21 cellular contexts compared by ENCODE assay signal in genomic region chr17:6415616-6416015, GRCh38. TPM values are rescaled to one million over a fixed set of nuclear protein-coding genes. Genes with fewer than 3 reads are reported as not detected.
A peak's percentile ranks its signal among the peaks of the same experiment; 100 is the strongest.
DNase-seq lines count a peak whose midpoint lies in the region; ATAC-seq and TF ChIP-seq lines count a peak whose summit lies in the region.
"Had no signal": no experiment of that assay in that cellular context is flagged by ENCODE, and none has a peak within 500 bp of the region (broad histone marks: within the 10 kb centered on the region; RNA-seq: fewer than 3 reads in every experiment).

No MANE protein-coding gene starts in this region.

- DNase-seq in H7 (peak; percentile 26), T-helper 17 cell (no peak), osteoblast (ENCODE audit: insufficient read length, low spot score, missing footprints) (peak; percentile 11), cerebellar cortex (ENCODE audit: low spot score) (no peak), NCI-H526 treated with DMSO at 0.1 percent for 48 hours (lab: John Stamatoyannopoulos, UW) (no peak), aorta (no peak)
- DNase-seq in CD8-positive, alpha-beta memory T cell = no peak
- DNase-seq: C1 segment of cervical spinal cord; Calu3; CD8-positive, alpha-beta T cell; DMS53; DMS79 treated with DMSO at 0.1 percent for 48 hours; GF-D8; GOT3 had no signal

- no peak overlapping the region for H3K27ac Mint-ChIP-seq in T-helper 17 cell
- no peak overlapping the region for H3K27ac Mint-ChIP-seq in CD8-positive, alpha-beta memory T cell
- H3K27ac Mint-ChIP-seq: CD8-positive, alpha-beta T cell had no signal

- peaks cover 54% of the 10 kb centered on the region for H3K27me3 Mint-ChIP-seq in T-helper 17 cell
- H3K27me3 Mint-ChIP-seq in CD8-positive, alpha-beta memory T cell = peaks cover 5 to 35% of the 10 kb centered on the region in 2 donors

- no peaks in the 10 kb centered on the region for H4K20me1 ChIP-seq in osteoblast (ENCODE audit: insufficient read depth, low read length)

- H3K36me3 Mint-ChIP-seq in T-helper 17 cell (ENCODE audit: low read depth) = no peaks in the 10 kb centered on the region
- no peaks in the 10 kb centered on the region for H3K36me3 Mint-ChIP-seq in CD8-positive, alpha-beta memory T cell
- H3K36me3 Mint-ChIP-seq: CD8-positive, alpha-beta T cell had no signal

- H3K36me3 ChIP-seq in H7 (replicated peaks; ENCODE audit: control insufficient read depth, insufficient read depth, low read length) = no peaks in the 10 kb centered on the region
- H3K36me3 ChIP-seq in HEK293 (ENCODE audit: control insufficient read depth in 2 of 2, insufficient read depth in 1 of 2, low read length in 2 of 2) = no peaks in the 10 kb centered on the region
- no peaks in the 10 kb centered on the region for H3K36me3 ChIP-seq in osteoblast (ENCODE audit: insufficient read depth, low read length)
- no peaks in the 10 kb centered on the region for H3K36me3 ChIP-seq in CD8-positive, alpha-beta memory T cell (ENCODE audit: insufficient read depth, low read length)
- H3K36me3 ChIP-seq in aorta (ENCODE audit: control insufficient read depth in 1 of 2, insufficient read depth in 2 of 2, low read length in 1 of 2) = no peaks in the 10 kb centered on the region
- H3K36me3 ChIP-seq: HAP-1 had no signal

- WGBS in aorta, 2 donors = 59 to 67% methylated on average over 8 of the region's 8 CpGs

- intact Hi-C loops in aorta (cut with DNase I) = no loop called here

- TF ChIP-seq CTCF in HEK293 (tag by site-specific recombination; IDR thresholded peaks at IDR 0.05) = no peak
- no peak for TF ChIP-seq CTCF in osteoblast (IDR thresholded peaks at IDR 0.05; ENCODE audit: extremely low read depth, low read depth, low read length)

- H3K79me2 ChIP-seq in osteoblast (ENCODE audit: insufficient read depth, low read length) = no peaks in the 10 kb centered on the region

- peak overlapping the region; percentile 31 for H3K4me3 Mint-ChIP-seq in T-helper 17 cell
- H3K4me3 Mint-ChIP-seq in CD8-positive, alpha-beta memory T cell = no peak overlapping the region
- H3K4me3 Mint-ChIP-seq: CD8-positive, alpha-beta T cell had no signal

- H3K9me3 Mint-ChIP-seq in CD8-positive, alpha-beta memory T cell = no peaks in the 10 kb centered on the region
- H3K9me3 Mint-ChIP-seq: CD8-positive, alpha-beta T cell had no signal

- CTCF ChIA-PET in HEK293 (lab: Yijun Ruan, JAX) = no interaction called here
- CTCF ChIA-PET in CD8-positive, alpha-beta memory T cell (lab: Charles Lee) = no interaction called here

- peaks cover 4% of the 10 kb centered on the region for H3K4me1 Mint-ChIP-seq in T-helper 17 cell
- H3K4me1 Mint-ChIP-seq in CD8-positive, alpha-beta memory T cell = no peaks in the 10 kb centered on the region

- H3K4me2 ChIP-seq in osteoblast (ENCODE audit: insufficient read depth, low read length) = no peak overlapping the region

- no peaks in the 10 kb centered on the region for H3K27me3 ChIP-seq in H7 (ENCODE audit: control insufficient read depth, insufficient read depth, low read length)
- H3K27me3 ChIP-seq in osteoblast (ENCODE audit: insufficient read depth, low read length) = peaks cover 4% of the 10 kb centered on the region
- no peaks in the 10 kb centered on the region for H3K27me3 ChIP-seq in CD8-positive, alpha-beta memory T cell (ENCODE audit: insufficient read depth, low read length, poor library complexity, severe bottlenecking)
- no peaks in the 10 kb centered on the region for H3K27me3 ChIP-seq in aorta (ENCODE audit: control insufficient read depth in 1 of 2, insufficient read depth in 2 of 2, low read length in 1 of 2)

- H3K9me3 ChIP-seq in HEK293 (ENCODE audit: control insufficient read depth, insufficient read depth, low read depth, low read length) (no peaks in the 10 kb centered on the region), T-helper 17 cell (ENCODE audit: control insufficient read depth, low read length, poor library complexity, severe bottlenecking) (no peaks in the 10 kb centered on the region), osteoblast (ENCODE audit: low read depth, low read length) (no peaks in the 10 kb centered on the region), aorta (ENCODE audit: control insufficient read depth, low read length) (no peaks in the 10 kb centered on the region)
- no peaks in the 10 kb centered on the region for H3K9me3 ChIP-seq in CD8-positive, alpha-beta memory T cell (ENCODE audit: low read length)
- H3K9me3 ChIP-seq: HAP-1 had no signal

- ATAC-seq in T-helper 17 cell (no peak), aorta (ENCODE audit: low FRiP score) (no peak)
- ATAC-seq: CD8-positive, alpha-beta T cell had no signal

- H3K4me1 ChIP-seq in HEK293 (ENCODE audit: control insufficient read depth, insufficient read depth, low read length) = no peaks in the 10 kb centered on the region
- H3K4me1 ChIP-seq in osteoblast (ENCODE audit: insufficient read depth, low read length) = no peaks in the 10 kb centered on the region
- no peaks in the 10 kb centered on the region for H3K4me1 ChIP-seq in CD8-positive, alpha-beta memory T cell (ENCODE audit: insufficient read depth, low read length)
- no peaks in the 10 kb centered on the region for H3K4me1 ChIP-seq in aorta (ENCODE audit: control insufficient read depth in 1 of 2, insufficient read depth in 2 of 2, low read length in 2 of 2)
- H3K4me1 ChIP-seq: HAP-1 had no signal

- no peak overlapping the region for H2AFZ ChIP-seq in osteoblast (ENCODE audit: low read length)

- POLR2A ChIA-PET in HEK293 (lab: Yijun Ruan, JAX) = no interaction called here
- POLR2A ChIA-PET in CD8-positive, alpha-beta memory T cell (lab: Charles Lee) = no interaction called here

- H3K27ac ChIP-seq in HEK293 (ENCODE audit: extremely low read depth, low read depth, low read length) = no peak overlapping the region
- no peak overlapping the region for H3K27ac ChIP-seq in osteoblast (ENCODE audit: low read depth, low read length)
- H3K27ac ChIP-seq in CD8-positive, alpha-beta memory T cell (ENCODE audit: low read depth, low read length) = no peak overlapping the region
- no peak overlapping the region for H3K27ac ChIP-seq in aorta (ENCODE audit: low read depth in 1 of 2, low read length in 2 of 2)

- no peak overlapping the region for H3K4me3 ChIP-seq in H7 (ENCODE audit: insufficient read depth, low read depth, low read length)
- no peak overlapping the region for H3K4me3 ChIP-seq in HEK293 (ENCODE audit: low read depth, low read length)
- H3K4me3 ChIP-seq in osteoblast (ENCODE audit: insufficient read depth, low read length) = no peak overlapping the region
- H3K4me3 ChIP-seq in CD8-positive, alpha-beta memory T cell (ENCODE audit: low read length) = no peak overlapping the region
- no peak overlapping the region for H3K4me3 ChIP-seq in aorta (ENCODE audit: low read length in 2 of 2)
- H3K4me3 ChIP-seq: HAP-1 had no signal

TF ChIP-seq in HEK293, 187 proteins besides CTCF, POLR2A, EP300 and RAD21:
- TF ChIP-seq, protein P1, sequence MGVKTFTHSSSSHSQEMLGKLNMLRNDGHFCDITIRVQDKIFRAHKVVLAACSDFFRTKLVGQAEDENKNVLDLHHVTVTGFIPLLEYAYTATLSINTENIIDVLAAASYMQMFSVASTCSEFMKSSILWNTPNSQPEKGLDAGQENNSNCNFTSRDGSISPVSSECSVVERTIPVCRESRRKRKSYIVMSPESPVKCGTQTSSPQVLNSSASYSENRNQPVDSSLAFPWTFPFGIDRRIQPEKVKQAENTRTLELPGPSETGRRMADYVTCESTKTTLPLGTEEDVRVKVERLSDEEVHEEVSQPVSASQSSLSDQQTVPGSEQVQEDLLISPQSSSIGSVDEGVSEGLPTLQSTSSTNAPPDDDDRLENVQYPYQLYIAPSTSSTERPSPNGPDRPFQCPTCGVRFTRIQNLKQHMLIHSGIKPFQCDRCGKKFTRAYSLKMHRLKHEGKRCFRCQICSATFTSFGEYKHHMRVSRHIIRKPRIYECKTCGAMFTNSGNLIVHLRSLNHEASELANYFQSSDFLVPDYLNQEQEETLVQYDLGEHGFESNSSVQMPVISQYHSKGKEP (tag by site-specific recombination; IDR thresholded peaks at IDR 0.05) = no peak
- TF ChIP-seq ZNF133 (tag by site-specific recombination; IDR thresholded peaks at IDR 0.05) = no peak
- no peak for TF ChIP-seq ZNF433 (tag by site-specific recombination; IDR thresholded peaks at IDR 0.05; ENCODE audit: low read depth)
- TF ChIP-seq, protein P2, sequence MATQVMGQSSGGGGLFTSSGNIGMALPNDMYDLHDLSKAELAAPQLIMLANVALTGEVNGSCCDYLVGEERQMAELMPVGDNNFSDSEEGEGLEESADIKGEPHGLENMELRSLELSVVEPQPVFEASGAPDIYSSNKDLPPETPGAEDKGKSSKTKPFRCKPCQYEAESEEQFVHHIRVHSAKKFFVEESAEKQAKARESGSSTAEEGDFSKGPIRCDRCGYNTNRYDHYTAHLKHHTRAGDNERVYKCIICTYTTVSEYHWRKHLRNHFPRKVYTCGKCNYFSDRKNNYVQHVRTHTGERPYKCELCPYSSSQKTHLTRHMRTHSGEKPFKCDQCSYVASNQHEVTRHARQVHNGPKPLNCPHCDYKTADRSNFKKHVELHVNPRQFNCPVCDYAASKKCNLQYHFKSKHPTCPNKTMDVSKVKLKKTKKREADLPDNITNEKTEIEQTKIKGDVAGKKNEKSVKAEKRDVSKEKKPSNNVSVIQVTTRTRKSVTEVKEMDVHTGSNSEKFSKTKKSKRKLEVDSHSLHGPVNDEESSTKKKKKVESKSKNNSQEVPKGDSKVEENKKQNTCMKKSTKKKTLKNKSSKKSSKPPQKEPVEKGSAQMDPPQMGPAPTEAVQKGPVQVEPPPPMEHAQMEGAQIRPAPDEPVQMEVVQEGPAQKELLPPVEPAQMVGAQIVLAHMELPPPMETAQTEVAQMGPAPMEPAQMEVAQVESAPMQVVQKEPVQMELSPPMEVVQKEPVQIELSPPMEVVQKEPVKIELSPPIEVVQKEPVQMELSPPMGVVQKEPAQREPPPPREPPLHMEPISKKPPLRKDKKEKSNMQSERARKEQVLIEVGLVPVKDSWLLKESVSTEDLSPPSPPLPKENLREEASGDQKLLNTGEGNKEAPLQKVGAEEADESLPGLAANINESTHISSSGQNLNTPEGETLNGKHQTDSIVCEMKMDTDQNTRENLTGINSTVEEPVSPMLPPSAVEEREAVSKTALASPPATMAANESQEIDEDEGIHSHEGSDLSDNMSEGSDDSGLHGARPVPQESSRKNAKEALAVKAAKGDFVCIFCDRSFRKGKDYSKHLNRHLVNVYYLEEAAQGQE (tag by site-specific recombination; IDR thresholded peaks at IDR 0.05) = peak; percentile 73

RNA-seq across cellular contexts. Expression of gene AIPL1, which starts 19.3 kb away (rescaled TPM):
- 0.11 and 0.28 TPM in 2 replicates for total RNA-seq in H7 (2014; rRNA removed; shearing (Covaris generic))
- not detected for total RNA-seq in T-helper 17 cell
- not detected in 2 replicates for total RNA-seq in osteoblast
- total RNA-seq in CD8-positive, alpha-beta memory T cell = not detected
- polyA plus RNA-seq in CD8-positive, alpha-beta memory T cell = not detected
- total RNA-seq in aorta = not detected
- polyA plus RNA-seq in aorta = under 1 TPM in 1 of 2 donors, not detected in 1; 0.25 TPM
- total RNA-seq: A172; A673; Calu3; CD8-positive, alpha-beta T cell; Daoy; G401 had no signal
- polyA plus RNA-seq: BJ had no signal

RNA-seq across cellular contexts. Expression of gene PIMREG, which starts 28.6 kb away (rescaled TPM):
- total RNA-seq in H7 (2014; rRNA removed; shearing (Covaris generic)) = 93.6 and 115 TPM in 2 replicates
- total RNA-seq in T-helper 17 cell (not detected), osteoblast (3.5 and 5.1 TPM in 2 replicates), aorta (under 1 TPM in 1 of 2 donors, not detected in 1; 0.84 TPM)
- 1 to 10 TPM; 1.6 to 1.8 TPM for total RNA-seq in CD8-positive, alpha-beta memory T cell
- not detected for polyA plus RNA-seq in CD8-positive, alpha-beta memory T cell
- under 1 TPM in 1 of 2 donors, not detected in 1; 0.50 TPM for polyA plus RNA-seq in aorta
- total RNA-seq: CD8-positive, alpha-beta T cell had no signal

Comparison
In these comparisons a context has a peak if more than half of its experiments do, and no peak if none do; other contexts are left out.
1. DNase-seq: peak in H7 (single experiment) and osteoblast (single experiment); none in T-helper 17 cell (0 of 3), cerebellar cortex (single experiment), CD8-positive, alpha-beta memory T cell (0 of 5), NCI-H526 treated with DMSO at 0.1 percent for 48 hours (single experiment) and aorta (0 of 2).
2. RNA of gene PIMREG, which starts 28.6 kb away (total RNA-seq): 93.6 to 115 TPM in H7; 3.5 to 5.1 TPM in osteoblast, 1.6 to 1.8 TPM in CD8-positive, alpha-beta memory T cell, 0.84 TPM in aorta and not detected in T-helper 17 cell; every median in the first group is over 10 times any median in the second.